16 cellular contexts compared by ENCODE assay signal in genomic region chr11:77487790-77488189, GRCh38. TPM values are rescaled to one million over a fixed set of nuclear protein-coding genes. Genes with fewer than 3 reads are reported as not detected.
DNase-seq lines count a peak whose midpoint lies in the region; ATAC-seq and TF ChIP-seq lines count a peak whose summit lies in the region.
"Had no signal": no experiment of that assay in that cellular context is flagged by ENCODE, and none has a peak within 500 bp of the region (broad histone marks: within the 10 kb centered on the region; RNA-seq: fewer than 3 reads in every experiment).

No MANE protein-coding gene starts in this region.

- no peaks in the 10 kb centered on the region for H3K36me3 ChIP-seq in RWPE2 (ENCODE audit: low read depth)
- H3K36me3 ChIP-seq: BLaER1 treated with 17β-estradiol and CSF1 and Interleukin-3, amounts not matched to agents 10 nM and 100 nM; HAP-1 had no signal

- no peaks in the 10 kb centered on the region for H3K36me3 Mint-ChIP-seq in stimulated activated effector memory CD8-positive, alpha-beta T cell treated with anti-CD3 and anti-CD28 coated beads, Interleukin-12 subunit alpha, Interleukin-12 subunit beta, amount 100 ng/mL, for 72 hours
- H3K36me3 Mint-ChIP-seq: CD4-positive, CD25-positive, alpha-beta regulatory T cell; CD8-positive, alpha-beta memory T cell had no signal

- no peak overlapping the region for H3K4me3 Mint-ChIP-seq in stimulated activated effector memory CD8-positive, alpha-beta T cell treated with anti-CD3 and anti-CD28 coated beads, Interleukin-12 subunit alpha, Interleukin-12 subunit beta, amount 100 ng/mL, for 72 hours
- H3K4me3 Mint-ChIP-seq: B cell; CD4-positive, CD25-positive, alpha-beta regulatory T cell; CD8-positive, alpha-beta memory T cell; IgD-negative memory B cell had no signal

- TF ChIP-seq CTCF in RWPE2 (IDR thresholded peaks at IDR 0.05; ENCODE audit: poor library complexity, severe bottlenecking) = no peak
- TF ChIP-seq CTCF in foreskin keratinocyte (conservative IDR thresholded peaks at IDR 0.05) = peak; percentile 17

- ATAC-seq in RWPE2 (ENCODE audit: low read depth) (peak; percentile 79), foreskin keratinocyte (peak; percentile 81), HG02973 (IDR thresholded peaks at IDR 0.05; ENCODE audit: unreplicated experiment) (no peak), HG02678 (IDR thresholded peaks at IDR 0.05; ENCODE audit: unreplicated experiment) (no peak)
- peak; percentile 40 for ATAC-seq in stimulated activated effector memory CD8-positive, alpha-beta T cell treated with anti-CD3 and anti-CD28 coated beads, Interleukin-12 subunit alpha, Interleukin-12 subunit beta, amount 100 ng/mL, for 72 hours
- ATAC-seq: HepG2 had no signal

- no peak overlapping the region for H3K4me3 ChIP-seq in RWPE2 (ENCODE audit: severe bottlenecking)
- H3K4me3 ChIP-seq: BLaER1 treated with 17β-estradiol and CSF1 and Interleukin-3, amounts not matched to agents 10 nM and 100 nM; GM23248; HAP-1 had no signal

- no peaks in the 10 kb centered on the region for H3K9me3 ChIP-seq in RWPE2 (ENCODE audit: severe bottlenecking)
- H3K9me3 ChIP-seq: HAP-1 had no signal

- DNase-seq in RWPE2 (ENCODE audit: low spot score) (no peak), ecto neural progenitor cell (ENCODE audit: low spot score) (peak; percentile 4), foreskin keratinocyte (peak; percentile 48 to 78), DMS 273 (lab: John Stamatoyannopoulos, UW; ENCODE audit: unreplicated experiment) (no peak)
- no peak for DNase-seq in stimulated activated effector memory CD8-positive, alpha-beta T cell treated with anti-CD3 and anti-CD28 coated beads, Interleukin-12 subunit alpha, Interleukin-12 subunit beta, amount 100 ng/mL, for 72 hours (ENCODE audit: low spot score in 2 of 2)
- DNase-seq: CD4-positive, CD25-positive, alpha-beta regulatory T cell; CD8-positive, alpha-beta memory T cell; COR-L47; GM23248 had no signal

- no peaks in the 10 kb centered on the region for H3K4me1 Mint-ChIP-seq in stimulated activated effector memory CD8-positive, alpha-beta T cell treated with anti-CD3 and anti-CD28 coated beads, Interleukin-12 subunit alpha, Interleukin-12 subunit beta, amount 100 ng/mL, for 72 hours
- H3K4me1 Mint-ChIP-seq: B cell; CD4-positive, CD25-positive, alpha-beta regulatory T cell; CD8-positive, alpha-beta memory T cell; IgD-negative memory B cell had no signal

- no peak overlapping the region for H3K27ac ChIP-seq in RWPE2 (ENCODE audit: poor library complexity, severe bottlenecking)
- H3K27ac ChIP-seq in foreskin keratinocyte = no peak overlapping the region
- H3K27ac ChIP-seq: BLaER1 treated with 17β-estradiol and CSF1 and Interleukin-3, amounts not matched to agents 10 nM and 100 nM; GM23248 had no signal

- no peaks in the 10 kb centered on the region for H3K9me3 Mint-ChIP-seq in stimulated activated effector memory CD8-positive, alpha-beta T cell treated with anti-CD3 and anti-CD28 coated beads, Interleukin-12 subunit alpha, Interleukin-12 subunit beta, amount 100 ng/mL, for 72 hours
- H3K9me3 Mint-ChIP-seq: CD8-positive, alpha-beta memory T cell; IgD-negative memory B cell had no signal

- no peaks in the 10 kb centered on the region for H3K4me1 ChIP-seq in RWPE2 (ENCODE audit: insufficient read depth, poor library complexity, severe bottlenecking)
- H3K4me1 ChIP-seq in foreskin keratinocyte = no peaks in the 10 kb centered on the region
- H3K4me1 ChIP-seq: HAP-1 had no signal

- no peak overlapping the region for H3K27ac Mint-ChIP-seq in stimulated activated effector memory CD8-positive, alpha-beta T cell treated with anti-CD3 and anti-CD28 coated beads, Interleukin-12 subunit alpha, Interleukin-12 subunit beta, amount 100 ng/mL, for 72 hours
- H3K27ac Mint-ChIP-seq: B cell; CD4-positive, CD25-positive, alpha-beta regulatory T cell; CD8-positive, alpha-beta memory T cell; IgD-negative memory B cell had no signal

- H3K27me3 ChIP-seq in RWPE2 (ENCODE audit: insufficient read depth, poor library complexity, severe bottlenecking) (no peaks in the 10 kb centered on the region), foreskin keratinocyte (no peaks in the 10 kb centered on the region)
- H3K27me3 ChIP-seq: BLaER1 treated with 17β-estradiol and CSF1 and Interleukin-3, amounts not matched to agents 10 nM and 100 nM had no signal

RNA-seq across cellular contexts. Expression of gene PAK1, which starts 13.9 kb away (rescaled TPM):
- total RNA-seq in foreskin keratinocyte = 60.7 and 61.9 TPM in 2 replicates
- polyA plus RNA-seq in foreskin keratinocyte = 30.1 and 34.7 TPM in 2 replicates

Comparison
In these comparisons a context has a peak if more than half of its experiments do, and no peak if none do; other contexts are left out.
1. ATAC-seq: peak in RWPE2 (single experiment), foreskin keratinocyte (single experiment) and stimulated activated effector memory CD8-positive, alpha-beta T cell treated with anti-CD3 and anti-CD28 coated beads, Interleukin-12 subunit alpha, Interleukin-12 subunit beta, amount 100 ng/mL, for 72 hours (single experiment); none in HG02973 (single experiment) and HG02678 (single experiment).
2. DNase-seq: peak in ecto neural progenitor cell (single experiment) and foreskin keratinocyte (2 of 2); none in RWPE2 (single experiment), stimulated activated effector memory CD8-positive, alpha-beta T cell treated with anti-CD3 and anti-CD28 coated beads, Interleukin-12 subunit alpha, Interleukin-12 subunit beta, amount 100 ng/mL, for 72 hours (0 of 2) and DMS 273 (single experiment).